Comparison of ENCODE assay signal across 24 cellular contexts in the genomic region with DNA sequence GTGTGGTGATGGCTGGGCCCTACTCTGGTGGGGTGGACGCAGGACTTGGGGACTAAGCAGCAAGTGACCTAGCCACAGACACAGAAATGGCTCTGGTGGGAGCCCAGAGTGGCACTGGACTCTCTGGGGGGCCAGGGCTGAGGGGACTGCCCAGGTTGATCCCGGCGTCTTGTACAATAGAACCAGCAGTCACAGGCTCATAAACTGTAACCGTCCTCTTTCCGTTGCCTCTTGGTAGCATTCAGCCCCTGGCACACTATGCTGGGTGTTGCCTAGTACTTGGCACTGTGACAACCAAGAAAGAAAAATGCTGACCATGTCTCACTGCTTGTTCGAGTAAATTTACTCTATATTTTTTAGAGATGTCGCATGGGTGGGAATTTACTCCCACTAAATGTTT.
A peak's percentile ranks its signal among the peaks of the same experiment; 100 is the strongest.
DNase-seq lines count a peak whose midpoint lies in the region; ATAC-seq and TF ChIP-seq lines count a peak whose summit lies in the region.
"Had no signal": no experiment of that assay in that cellular context is flagged by ENCODE, and none has a peak within 500 bp of the region (broad histone marks: within the 10 kb centered on the region; RNA-seq: fewer than 3 reads in every experiment).

No MANE protein-coding gene starts in this region.

- no peaks in the 10 kb centered on the region for H3K27me3 ChIP-seq in trophoblast cell (ENCODE audit: insufficient read depth, low read length)
- H3K27me3 ChIP-seq in upper lobe of left lung: no peaks in the 10 kb centered on the region
- H3K27me3 ChIP-seq in right atrium auricular region: no peaks in the 10 kb centered on the region
- H3K27me3 ChIP-seq: SJCRH30 had no signal

- no peak overlapping the region for H4K8ac ChIP-seq in trophoblast cell (ENCODE audit: low read depth, low read length)

- TF ChIP-seq POLR2A in upper lobe of left lung (IDR thresholded peaks at IDR 0.05): no peak

- peaks cover 10 to 22% of the 10 kb centered on the region in 2 donors for H3K27me3 Mint-ChIP-seq in effector memory CD8-positive, alpha-beta T cell
- H3K27me3 Mint-ChIP-seq in immature natural killer cell (ENCODE audit: low read depth in 3 of 3): peaks cover 2 to 17% (median 8%) of the 10 kb centered on the region in 3 donors

- no peak overlapping the region for H3K9ac ChIP-seq in trophoblast cell (ENCODE audit: low read length)

- H3K36me3 Mint-ChIP-seq in effector memory CD8-positive, alpha-beta T cell (ENCODE audit: insufficient read depth): peaks cover 3% of the 10 kb centered on the region
- peaks cover 0 to 3% (median 0%) of the 10 kb centered on the region in 3 donors for H3K36me3 Mint-ChIP-seq in immature natural killer cell
- H3K36me3 Mint-ChIP-seq: activated naive CD4-positive, alpha-beta T cell treated with anti-CD3 and anti-CD28 coated beads, Interleukin-2, amount 10 ng/mL, durations not matched to agents 7 days and 5 days had no signal

- no peak overlapping the region for H2AFZ ChIP-seq in trophoblast cell (ENCODE audit: insufficient read depth, low read length, poor library complexity)

- peak overlapping the region; percentile 27 to 56 for H3K4me3 Mint-ChIP-seq in effector memory CD8-positive, alpha-beta T cell
- peak overlapping the region in 1 of 5 donors; percentile 69 for H3K4me3 Mint-ChIP-seq in immature natural killer cell
- H3K4me3 Mint-ChIP-seq: activated naive CD4-positive, alpha-beta T cell treated with anti-CD3 and anti-CD28 coated beads, Interleukin-2, amount 10 ng/mL, durations not matched to agents 7 days and 5 days; activated T-cell treated with anti-CD3 and anti-CD28 coated beads, Interleukin-2, amount 50 U/mL, for 72 hours; HFFc6 had no signal

- no peak overlapping the region for H2BK5ac ChIP-seq in trophoblast cell (ENCODE audit: low read depth, low read length, poor library complexity)

- TF ChIP-seq CTCF in upper lobe of left lung (IDR thresholded peaks at IDR 0.05): no peak
- no peak for TF ChIP-seq CTCF in right atrium auricular region (IDR thresholded peaks at IDR 0.05)

- no CpG with 5 or more reads among the region's 7 CpGs for WGBS in trophoblast cell (ENCODE audit: extremely low coverage, insufficient coverage, insufficient read length)
- WGBS in upper lobe of left lung, 2 donors: 77 to 78% methylated on average over 7 of the region's 7 CpGs

- H3K36me3 ChIP-seq in trophoblast cell (ENCODE audit: control insufficient read depth in 1 of 2, insufficient read depth in 2 of 2, low read length in 2 of 2) (no peaks in the 10 kb centered on the region), upper lobe of left lung (no peaks in the 10 kb centered on the region), right atrium auricular region (no peaks in the 10 kb centered on the region)
- H3K36me3 ChIP-seq: SJCRH30 had no signal

- H3K4me3 ChIP-seq in trophoblast cell (ENCODE audit: low read depth, low read length) (no peak overlapping the region), upper lobe of left lung (no peak overlapping the region), right atrium auricular region (no peak overlapping the region)
- H3K4me3 ChIP-seq: SJCRH30 had no signal

- no peak overlapping the region for H3K14ac ChIP-seq in trophoblast cell (ENCODE audit: low read length)

- peaks cover 7% of the 10 kb centered on the region for H3K79me1 ChIP-seq in trophoblast cell (ENCODE audit: low read length)

- no peak overlapping the region for H4K12ac ChIP-seq in trophoblast cell (ENCODE audit: low read depth, low read length)

- no peaks in the 10 kb centered on the region for H3K9me3 Mint-ChIP-seq in effector memory CD8-positive, alpha-beta T cell
- no peaks in the 10 kb centered on the region for H3K9me3 Mint-ChIP-seq in immature natural killer cell
- H3K9me3 Mint-ChIP-seq: activated naive CD4-positive, alpha-beta T cell treated with anti-CD3 and anti-CD28 coated beads, Interleukin-2, amount 10 ng/mL, durations not matched to agents 7 days and 5 days; activated T-cell treated with anti-CD3 and anti-CD28 coated beads, Interleukin-2, amount 50 U/mL, for 72 hours; HFFc6 had no signal

- H3K4me1 Mint-ChIP-seq in effector memory CD8-positive, alpha-beta T cell (ENCODE audit: low read depth in 2 of 2): peaks cover 38 to 55% of the 10 kb centered on the region in 2 donors
- peaks cover 46 to 53% of the 10 kb centered on the region in 2 donors for H3K4me1 Mint-ChIP-seq in immature natural killer cell

- no peak overlapping the region for H3K23ac ChIP-seq in trophoblast cell (ENCODE audit: low read length)

- peaks cover 17 to 18% of the 10 kb centered on the region in 2 experiments for H3K4me1 ChIP-seq in trophoblast cell (ENCODE audit: control insufficient read depth in 1 of 2, insufficient read depth in 2 of 2, low read length in 2 of 2)
- H3K4me1 ChIP-seq in upper lobe of left lung: peaks cover 34 to 64% (median 62%) of the 10 kb centered on the region in 4 donors
- peaks cover 0 to 94% of the 10 kb centered on the region in 2 donors for H3K4me1 ChIP-seq in right atrium auricular region

- H3K4ac ChIP-seq in trophoblast cell (ENCODE audit: low read depth, low read length): no peak overlapping the region

- ATAC-seq in effector memory CD8-positive, alpha-beta T cell (replicated peaks): no peak
- ATAC-seq in upper lobe of left lung (ENCODE audit: low FRiP score in 2 of 2): no peak
- ATAC-seq: activated T-cell treated with anti-CD3 and anti-CD28 coated beads, Interleukin-2, amount 50 U/mL, for 72 hours; Panc1 had no signal

- no peak overlapping the region for H2BK120ac ChIP-seq in trophoblast cell (ENCODE audit: insufficient read depth, low read length, poor library complexity)

- H3K9me3 ChIP-seq in trophoblast cell (ENCODE audit: insufficient read depth, low read depth, low read length) (no peaks in the 10 kb centered on the region), upper lobe of left lung (no peaks in the 10 kb centered on the region), right atrium auricular region (no peaks in the 10 kb centered on the region)
- H3K9me3 ChIP-seq: SJCRH30 had no signal

- no peak overlapping the region for H2AK5ac ChIP-seq in trophoblast cell (ENCODE audit: low read length)

- H3K27ac ChIP-seq in trophoblast cell (ENCODE audit: low read depth, low read length) (no peak overlapping the region), upper lobe of left lung (peak overlapping the region in 3 of 4 donors; percentile 31 to 59 (median 48)), right atrium auricular region (peak overlapping the region in 1 of 2 donors; percentile 37)
- H3K27ac ChIP-seq: SJCRH30 had no signal

- H4K91ac ChIP-seq in trophoblast cell (ENCODE audit: low read depth, low read length): no peak overlapping the region

- H2BK12ac ChIP-seq in trophoblast cell (ENCODE audit: low read length): no peak overlapping the region

- TF ChIP-seq EP300 in upper lobe of left lung (IDR thresholded peaks at IDR 0.05): no peak

- peak overlapping the region; percentile 89 to 91 for H3K27ac Mint-ChIP-seq in effector memory CD8-positive, alpha-beta T cell
- H3K27ac Mint-ChIP-seq in immature natural killer cell: peak overlapping the region in 2 of 6 donors; percentile 68 to 78
- H3K27ac Mint-ChIP-seq: activated naive CD4-positive, alpha-beta T cell treated with anti-CD3 and anti-CD28 coated beads, Interleukin-2, amount 10 ng/mL, durations not matched to agents 7 days and 5 days; activated T-cell treated with anti-CD3 and anti-CD28 coated beads, Interleukin-2, amount 50 U/mL, for 72 hours; HFFc6 had no signal

- peak; percentile 41 for DNase-seq in NCI-H446 treated with DMSO at 0.1 percent for 48 hours (lab: John Stamatoyannopoulos, UW)
- DNase-seq in effector memory CD8-positive, alpha-beta T cell: no peak
- DNase-seq in trophoblast cell: no peak
- no peak for DNase-seq in upper lobe of left lung
- DNase-seq in SHP77 treated with DMSO at 0.1 percent for 48 hours (lab: John Stamatoyannopoulos, UW): no peak
- DNase-seq in right atrium auricular region (ENCODE audit: low spot score): no peak
- no peak for DNase-seq in immature natural killer cell
- DNase-seq: activated CD4-positive, alpha-beta T cell treated with anti-CD3 and anti-CD28 coated beads for 4 hours; activated naive CD4-positive, alpha-beta T cell treated with anti-CD3 and anti-CD28 coated beads, Interleukin-2, amount 10 ng/mL, durations not matched to agents 7 days and 5 days; activated T-cell treated with anti-CD3 and anti-CD28 coated beads, Interleukin-2, amount 50 U/mL, for 72 hours; erythroblast; foreskin melanocyte; GF-D8; HFFc6; hippocampal formation; NCI-H1092 treated with DMSO at 0.1 percent for 48 hours; NCI-H2029 treated with DMSO at 0.1 percent for 48 hours; NCI-H345; NK-92 treated with Interleukin-12 subunit alpha and Interleukin-12 subunit beta, amount 100 ng/mL, for 24 hours; nucleus accumbens; SJCRH30; stimulated activated CD4-positive, alpha-beta T cell treated with anti-CD3 and anti-CD28 coated beads, Interleukin-12 subunit alpha, Interleukin-12 subunit beta, amount 100 ng/mL, for 4 hours; T-helper 1 cell had no signal

- no peak overlapping the region for H3K4me2 ChIP-seq in trophoblast cell (ENCODE audit: low read length)

- peak overlapping the region; percentile 37 for H3K18ac ChIP-seq in trophoblast cell (ENCODE audit: low read length)

- H3K79me2 ChIP-seq in trophoblast cell (ENCODE audit: control insufficient read depth, insufficient read depth, low read length, poor library complexity): no peaks in the 10 kb centered on the region
